22 cellular contexts compared by ENCODE assay signal in genomic region chr3:168984872-168985271, GRCh38.
"Had no signal": no experiment of that assay in that cellular context is flagged by ENCODE, and none has a peak within 500 bp of the region (broad histone marks: within the 10 kb centered on the region; RNA-seq: fewer than 3 reads in every experiment).

No MANE protein-coding gene starts in this region.

- FAIRE-seq: RCC 7860, TTC549 had no signal

- DNase-seq: activated CD4-positive, alpha-beta T cell treated with anti-CD3 and anti-CD28 coated beads for 4 hours; activated CD8-positive, alpha-beta memory T cell treated with anti-CD3 and anti-CD28 coated beads, Interleukin-2, amount 50 U/mL, for 4 hours; activated CD8-positive, alpha-beta T cell treated with anti-CD3 and anti-CD28 coated beads for 36 hours; activated gamma-delta T cell treated with Interleukin-2 at 50 U/mL for 16 hours; activated naive CD4-positive, alpha-beta T cell treated with anti-CD3 and anti-CD28 coated beads, Interleukin-2, amount 10 ng/mL, durations not matched to agents 7 days and 5 days; activated naive CD8-positive, alpha-beta T cell treated with anti-CD3 and anti-CD28 coated beads for 36 hours; activated T-cell treated with anti-CD3 and anti-CD28 coated beads, Interleukin-2, amount 50 U/mL, for 72 hours; anterior cingulate cortex; Kasumi-1; KBM-7; NCI-H1092; NCI-H1417; NCI-H1930; NCI-H2171; NCI-H2227 treated with DMSO at 0.1 percent for 48 hours; NCI-H69; PC-3; SHP77 treated with DMSO at 0.1 percent for 48 hours; T-helper 17 cell; T-helper 9 cell had no signal
